ENCODE assay signal across 8 cellular contexts in genomic region chr10:13160934-13161266, GRCh38. TPM values are rescaled to one million over a fixed set of nuclear protein-coding genes. Genes with fewer than 3 reads are reported as not detected.
DNase-seq lines count a peak whose midpoint lies in the region; ATAC-seq and TF ChIP-seq lines count a peak whose summit lies in the region.

No MANE protein-coding gene starts in this region.

- H3K27ac Mint-ChIP-seq in natural killer cell treated with Interleukin-12 subunit alpha and Interleukin-12 subunit beta and Interleukin-15 and Interleukin-18, amount 100 ng/mL, for 72 hours = peak overlapping the region; percentile 62 to 84

- no peak for TF ChIP-seq CTCF in GM06990 (IDR thresholded peaks at IDR 0.05; ENCODE audit: insufficient read depth, low read length, poor library complexity, severe bottlenecking)

- peak overlapping the region; percentile 93 for H3K4me3 Mint-ChIP-seq in natural killer cell treated with Interleukin-12 subunit alpha and Interleukin-12 subunit beta and Interleukin-15 and Interleukin-18, amount 100 ng/mL, for 72 hours

- DNase-seq in GM06990 (ENCODE audit: extremely low read depth, insufficient read length) (no peak), adipocyte (ENCODE audit: low read depth) (no peak), glomerular visceral epithelial cell (ENCODE audit: extremely low spot score) (no peak), cerebellum (ENCODE audit: low spot score) (no peak), NCI-H2227 (lab: John Stamatoyannopoulos, UW; ENCODE audit: unreplicated experiment) (no peak)
- DNase-seq in natural killer cell treated with Interleukin-12 subunit alpha and Interleukin-12 subunit beta and Interleukin-15 and Interleukin-18, amount 100 ng/mL, for 72 hours (ENCODE audit: low spot score) = no peak

- H3K27me3 Mint-ChIP-seq in natural killer cell treated with Interleukin-12 subunit alpha and Interleukin-12 subunit beta and Interleukin-15 and Interleukin-18, amount 100 ng/mL, for 72 hours = peaks cover 0 to 2% of the 10 kb centered on the region in 2 donors

- H3K36me3 Mint-ChIP-seq in natural killer cell treated with Interleukin-12 subunit alpha and Interleukin-12 subunit beta and Interleukin-15 and Interleukin-18, amount 100 ng/mL, for 72 hours = peaks cover 10% of the 10 kb centered on the region

- H3K36me3 ChIP-seq in GM06990 (ENCODE audit: control insufficient read depth, insufficient read depth, low read length) (no peaks in the 10 kb centered on the region), adipocyte (ENCODE audit: control insufficient read depth, insufficient read depth, low read length, severe bottlenecking) (no peaks in the 10 kb centered on the region)

- no peaks in the 10 kb centered on the region for H3K9me3 Mint-ChIP-seq in natural killer cell treated with Interleukin-12 subunit alpha and Interleukin-12 subunit beta and Interleukin-15 and Interleukin-18, amount 100 ng/mL, for 72 hours

- peak; percentile 24 for ATAC-seq in HG02884 (IDR thresholded peaks at IDR 0.05; ENCODE audit: unreplicated experiment)
- ATAC-seq in natural killer cell treated with Interleukin-12 subunit alpha and Interleukin-12 subunit beta and Interleukin-15 and Interleukin-18, amount 100 ng/mL, for 72 hours = no peak
- no peak for ATAC-seq in GM21528 (IDR thresholded peaks at IDR 0.05; ENCODE audit: low FRiP score, unreplicated experiment)

- peak overlapping the region; percentile 77 for H3K9ac ChIP-seq in adipocyte (ENCODE audit: low read length)

- H3K27me3 ChIP-seq in GM06990 (replicated peaks; ENCODE audit: control insufficient read depth, insufficient read depth, low read length) (no peaks in the 10 kb centered on the region), adipocyte (replicated peaks; ENCODE audit: control insufficient read depth, insufficient read depth, low read length) (no peaks in the 10 kb centered on the region)

- H3K4me1 ChIP-seq in adipocyte (ENCODE audit: control insufficient read depth, insufficient read depth, low read length) = peaks cover 16% of the 10 kb centered on the region

- H3K9me3 ChIP-seq in adipocyte (ENCODE audit: control insufficient read depth, low read length) = no peaks in the 10 kb centered on the region

- H3K4me1 Mint-ChIP-seq in natural killer cell treated with Interleukin-12 subunit alpha and Interleukin-12 subunit beta and Interleukin-15 and Interleukin-18, amount 100 ng/mL, for 72 hours (ENCODE audit: low read depth in 2 of 2) = peaks cover 17 to 26% of the 10 kb centered on the region in 2 donors

- H3K4me3 ChIP-seq in GM06990 (replicated peaks; ENCODE audit: low read depth, low read length) = peak overlapping the region; percentile 56
- H3K4me3 ChIP-seq in adipocyte (ENCODE audit: low read length) = peak overlapping the region; percentile 82

RNA-seq across cellular contexts. Expression of gene MCM10, which starts 0.5 kb away (rescaled TPM):
- 100 to 1,000 TPM in 1 of 2 donors, 10 to 100 TPM in 1; 40.0 to 120 TPM for total RNA-seq in natural killer cell treated with Interleukin-12 subunit alpha and Interleukin-12 subunit beta and Interleukin-15 and Interleukin-18, amount 100 ng/mL, for 72 hours
- 6.4 TPM for total RNA-seq in cerebellum
